1 cellular context compared by ENCODE assay signal in genomic region chr14:69044296-69044695, GRCh38.
TF ChIP-seq lines count a peak whose summit lies in the region.

No MANE protein-coding gene starts in this region.

TF ChIP-seq in GM23338, 12 proteins besides CTCF, POLR2A, EP300 and RAD21 (continued from another document):
- TF ChIP-seq ZNF462 (CRISPR knock-in tag; IDR thresholded peaks at IDR 0.05) = no peak
- TF ChIP-seq POLR2AphosphoS5 (IDR thresholded peaks at IDR 0.05; ENCODE audit: low read depth) = no peak
